8 cellular contexts compared by ENCODE assay signal in genomic region chr7:141649137-141649864, GRCh38. TPM values are rescaled to one million over a fixed set of nuclear protein-coding genes. Genes with fewer than 3 reads are reported as not detected.
DNase-seq lines count a peak whose midpoint lies in the region; ATAC-seq and TF ChIP-seq lines count a peak whose summit lies in the region.

No MANE protein-coding gene starts in this region.

- ATAC-seq in GM21619 (IDR thresholded peaks at IDR 0.05; ENCODE audit: unreplicated experiment) = peak; percentile 72

- H3K36me3 ChIP-seq in SK-N-MC (ENCODE audit: insufficient read depth, low read length) = peaks cover 44% of the 10 kb centered on the region

- TF ChIP-seq CTCF in GM13977 (IDR thresholded peaks at IDR 0.05; ENCODE audit: extremely low read depth, insufficient read depth, missing control alignments) = no peak
- TF ChIP-seq CTCF in glutamatergic neuron (IDR thresholded peaks at IDR 0.05; ENCODE audit: partially characterized antibody, unreplicated experiment) = no peak

- no peak overlapping the region for H3K4me3 Mint-ChIP-seq in glutamatergic neuron (ENCODE audit: unreplicated experiment)

- H3K4me1 Mint-ChIP-seq in glutamatergic neuron (ENCODE audit: low read depth, unreplicated experiment) = peaks cover 19% of the 10 kb centered on the region

- H3K27ac Mint-ChIP-seq in glutamatergic neuron (ENCODE audit: unreplicated experiment) = no peak overlapping the region

- no peaks in the 10 kb centered on the region for H3K27me3 Mint-ChIP-seq in glutamatergic neuron (ENCODE audit: unreplicated experiment)

- no peaks in the 10 kb centered on the region for H3K9me3 Mint-ChIP-seq in glutamatergic neuron (ENCODE audit: unreplicated experiment)

- peak overlapping the region; percentile 9 for H3K9ac ChIP-seq in SK-N-MC (ENCODE audit: insufficient read length)

- H3K27ac ChIP-seq in SK-N-MC = peak overlapping the region; percentile 72

- H3K9me3 ChIP-seq in SK-N-MC (ENCODE audit: low read depth, low read length) = no peaks in the 10 kb centered on the region

- in situ Hi-C loops in GM13977 (cut with MboI; ENCODE audit: low pct_unique_long_range_greater_than_20kb, low sequenced_read_pairs, unreplicated experiment) = no loop called here

- no peaks in the 10 kb centered on the region for H3K36me3 Mint-ChIP-seq in glutamatergic neuron (ENCODE audit: unreplicated experiment)

- 0 out of 2 replicates have a peak overlapping the region, but pooled peaks have one; percentile 26 for H3K4me3 ChIP-seq in SK-N-MC

- DNase-seq in GM13977 (ENCODE audit: low spot score) = peak; percentile 38
- no peak for DNase-seq in SK-N-MC (ENCODE audit: low read depth, low spot score)
- peak; percentile 57 for DNase-seq in midbrain (lab: John Stamatoyannopoulos, UW)
- no peak for DNase-seq in GDM1 (lab: John Stamatoyannopoulos, UW)
- DNase-seq in NCI-H524 (lab: John Stamatoyannopoulos, UW) = no peak
- DNase-seq in glutamatergic neuron = no peak
- no peak for DNase-seq in hepatic stellate cell (ENCODE audit: low spot score)

RNA-seq across cellular contexts. Expression of gene DENND11, which starts 52.7 kb away (rescaled TPM):
- 9.5 TPM for total RNA-seq in glutamatergic neuron (ENCODE audit: unreplicated experiment)

RNA-seq across cellular contexts. Expression of gene WEE2, which starts 58.9 kb away (rescaled TPM):
- total RNA-seq in glutamatergic neuron (ENCODE audit: unreplicated experiment) = not detected

Comparison
In these comparisons a context has a peak if more than half of its experiments do, and no peak if none do; other contexts are left out.
1. DNase-seq: peak in GM13977 (single experiment) and midbrain (single experiment); none in SK-N-MC (single experiment), GDM1 (single experiment), NCI-H524 (0 of 2), glutamatergic neuron (single experiment) and hepatic stellate cell (single experiment).